Comparison of ENCODE assay signal across 13 cellular contexts in genomic region chr5:141096586-141096985, GRCh38. TPM values are rescaled to one million over a fixed set of nuclear protein-coding genes. Genes with fewer than 3 reads are reported as not detected.
DNase-seq lines count a peak whose midpoint lies in the region; ATAC-seq and TF ChIP-seq lines count a peak whose summit lies in the region.
"Not testable (repeated sequence)": the region's sequence is repeated elsewhere in the genome, so short reads cannot be mapped to it uniquely, and the experiment has no call there.
"Had no signal": no experiment of that assay in that cellular context is flagged by ENCODE, and none has a peak within 500 bp of the region (broad histone marks: within the 10 kb centered on the region; RNA-seq: fewer than 3 reads in every experiment).

No MANE protein-coding gene starts in this region.

- H3K27ac Mint-ChIP-seq in WTC11; endothelial cell (ENCODE audit: unreplicated experiment); mesothelial cell of epicardium: not testable (repeated sequence)
- peak overlapping the region; percentile 41 for H3K27ac Mint-ChIP-seq in progenitor cell of endocrine pancreas

- CTCF ChIA-PET in WTC11 (lab: Charles Lee), result not testable (repeated sequence)

- not testable (repeated sequence) for H3K27me3 Mint-ChIP-seq in WTC11 (ENCODE audit: low read depth); mesothelial cell of epicardium (ENCODE audit: low read depth); progenitor cell of endocrine pancreas
- peaks cover 15% of the 10 kb centered on the region for H3K27me3 Mint-ChIP-seq in endothelial cell (ENCODE audit: unreplicated experiment)

- DNase-seq in WTC11 (ENCODE audit: low spot score); endothelial cell (ENCODE audit: low spot score); mesothelial cell of epicardium (ENCODE audit: low spot score in 2 of 2, unreplicated experiment in 2 of 2); progenitor cell of endocrine pancreas (ENCODE audit: low spot score, unreplicated experiment): not testable (repeated sequence)

- POLR2A ChIA-PET in WTC11 (lab: Charles Lee), result not testable (repeated sequence)

- H3K4me1 Mint-ChIP-seq in WTC11 (peaks cover 16% of the 10 kb centered on the region), endothelial cell (ENCODE audit: unreplicated experiment) (peaks cover 16% of the 10 kb centered on the region)
- not testable (repeated sequence) for H3K4me1 Mint-ChIP-seq in mesothelial cell of epicardium; progenitor cell of endocrine pancreas (ENCODE audit: low read depth)

- TF ChIP-seq CTCF in WTC11 (IDR thresholded peaks at IDR 0.05); endothelial cell (IDR thresholded peaks at IDR 0.05; ENCODE audit: unreplicated experiment); mesothelial cell of epicardium (IDR thresholded peaks at IDR 0.05; ENCODE audit: unreplicated experiment); progenitor cell of endocrine pancreas (IDR thresholded peaks at IDR 0.05; ENCODE audit: unreplicated experiment): not testable (repeated sequence)

- H3K9me3 Mint-ChIP-seq in WTC11, result peaks cover 14% of the 10 kb centered on the region
- H3K9me3 Mint-ChIP-seq in endothelial cell (ENCODE audit: unreplicated experiment), result not testable (repeated sequence)
- peaks cover 47% of the 10 kb centered on the region for H3K9me3 Mint-ChIP-seq in mesothelial cell of epicardium
- H3K9me3 Mint-ChIP-seq in progenitor cell of endocrine pancreas (ENCODE audit: low read depth), result peaks cover 46% of the 10 kb centered on the region

- peaks cover 30% of the 10 kb centered on the region for H3K36me3 Mint-ChIP-seq in WTC11
- peaks cover 43% of the 10 kb centered on the region for H3K36me3 Mint-ChIP-seq in endothelial cell (ENCODE audit: low read depth, unreplicated experiment)
- peaks cover 53% of the 10 kb centered on the region for H3K36me3 Mint-ChIP-seq in mesothelial cell of epicardium
- peaks cover 59% of the 10 kb centered on the region for H3K36me3 Mint-ChIP-seq in progenitor cell of endocrine pancreas (ENCODE audit: insufficient read depth)

- H3K4me3 Mint-ChIP-seq in WTC11, result peak overlapping the region; percentile 4; the same call in 1 of the 2 replicates
- H3K4me3 Mint-ChIP-seq in endothelial cell (ENCODE audit: unreplicated experiment), result peak overlapping the region; percentile 74
- H3K4me3 Mint-ChIP-seq in mesothelial cell of epicardium, result peak overlapping the region; percentile 26
- H3K4me3 Mint-ChIP-seq in progenitor cell of endocrine pancreas (ENCODE audit: low read depth), result not testable (repeated sequence)

- not testable (repeated sequence) for ATAC-seq in WTC11

RNA-seq across cellular contexts. Expression of gene PCDHB2, which starts 2.2 kb away (rescaled TPM):
- 22.9 to 26.2 TPM (median 23.1 TPM) in 3 replicates for total RNA-seq in WTC11 (2021)
- total RNA-seq in endothelial cell (ENCODE audit: unreplicated experiment), result 44.9 TPM
- total RNA-seq in mesothelial cell of epicardium, result 116 to 127 TPM (median 118 TPM) in 3 replicates
- total RNA-seq in progenitor cell of endocrine pancreas, result 75.5 and 80.4 TPM in 2 replicates
- total RNA-seq: B cell; Calu3; CD4-positive, alpha-beta T cell; CD4-positive, CD25-positive, alpha-beta regulatory T cell; CD8-positive, alpha-beta memory T cell; CD8-positive, alpha-beta T cell had no signal

RNA-seq across cellular contexts. Expression of gene PCDHB3, which starts 3.7 kb away (rescaled TPM):
- total RNA-seq in WTC11 (2021) (4.7 to 6.4 TPM (median 5.1 TPM) in 3 replicates), endothelial cell (ENCODE audit: unreplicated experiment) (6.5 TPM), mesothelial cell of epicardium (19.2 to 21.6 TPM (median 19.8 TPM) in 3 replicates), progenitor cell of endocrine pancreas (9.1 and 9.4 TPM in 2 replicates)
- total RNA-seq: B cell; Caco-2; CD4-positive, alpha-beta memory T cell; CD4-positive, alpha-beta T cell; CD4-positive, CD25-positive, alpha-beta regulatory T cell; CD8-positive, alpha-beta memory T cell; CD8-positive, alpha-beta T cell had no signal

RNA-seq across cellular contexts. Expression of gene PCDHB4, which starts 25.0 kb away (rescaled TPM):
- total RNA-seq in WTC11 (2021), result 2.3 to 2.6 TPM (median 2.3 TPM) in 3 replicates
- 2.3 TPM for total RNA-seq in endothelial cell (ENCODE audit: unreplicated experiment)
- total RNA-seq in mesothelial cell of epicardium, result 7.9 to 8.6 TPM (median 8.0 TPM) in 3 replicates
- total RNA-seq in progenitor cell of endocrine pancreas, result 4.4 and 4.6 TPM in 2 replicates
- total RNA-seq: B cell; Caco-2; Calu3; CD4-positive, alpha-beta memory T cell; CD4-positive, alpha-beta T cell; CD4-positive, CD25-positive, alpha-beta regulatory T cell; CD8-positive, alpha-beta memory T cell; CD8-positive, alpha-beta T cell had no signal

RNA-seq across cellular contexts. Expression of gene PCDHB5, which starts 38.4 kb away (rescaled TPM):
- 6.8 to 12.5 TPM (median 8.5 TPM) in 3 replicates for total RNA-seq in WTC11 (2021)
- 7.8 TPM for total RNA-seq in endothelial cell (ENCODE audit: unreplicated experiment)
- 5.2 to 6.8 TPM (median 6.0 TPM) in 3 replicates for total RNA-seq in mesothelial cell of epicardium
- total RNA-seq in progenitor cell of endocrine pancreas, result 29.4 and 32.4 TPM in 2 replicates
- total RNA-seq: B cell; Caco-2; Calu3; CD4-positive, CD25-positive, alpha-beta regulatory T cell; CD8-positive, alpha-beta memory T cell; CD8-positive, alpha-beta T cell had no signal

RNA-seq across cellular contexts. Expression of gene PCDHB1, which starts 45.4 kb away (rescaled TPM):
- 0.09 to 0.13 TPM (median 0.11 TPM) in 3 replicates for total RNA-seq in WTC11 (2021)
- not detected for total RNA-seq in endothelial cell (ENCODE audit: unreplicated experiment)
- 0.16 to 0.18 TPM (median 0.16 TPM) in 3 replicates for total RNA-seq in mesothelial cell of epicardium
- 0.29 and 0.31 TPM in 2 replicates for total RNA-seq in progenitor cell of endocrine pancreas
- total RNA-seq: A172; B cell; Caco-2; Calu3; CD4-positive, alpha-beta memory T cell; CD4-positive, alpha-beta T cell; CD4-positive, CD25-positive, alpha-beta regulatory T cell; CD8-positive, alpha-beta memory T cell; CD8-positive, alpha-beta T cell had no signal
